7 cellular contexts compared by ENCODE assay signal in the genomic region with DNA sequence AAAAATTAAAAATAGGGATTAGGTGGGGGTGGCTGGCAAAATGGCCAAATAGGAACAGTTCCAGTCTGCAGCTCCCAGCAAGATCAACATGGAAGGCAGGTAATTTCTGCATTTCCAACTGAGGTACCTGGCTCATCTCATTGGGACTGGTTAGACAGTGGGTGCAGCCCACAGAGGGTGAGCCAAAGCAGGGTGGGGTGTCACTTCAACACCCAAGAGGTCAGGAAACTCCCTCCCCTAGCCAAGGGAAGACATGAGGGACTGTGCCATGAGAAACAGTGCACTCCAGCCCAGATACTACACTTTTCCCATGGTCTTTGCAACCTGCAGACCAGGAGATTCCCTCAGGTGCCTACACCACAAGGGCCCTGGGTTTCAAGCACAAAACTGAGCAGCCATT.
A peak's percentile ranks its signal among the peaks of the same experiment; 100 is the strongest.
DNase-seq lines count a peak whose midpoint lies in the region; ATAC-seq and TF ChIP-seq lines count a peak whose summit lies in the region.
"Not testable (repeated sequence)": the region's sequence is repeated elsewhere in the genome, so short reads cannot be mapped to it uniquely, and the experiment has no call there.

No MANE protein-coding gene starts in this region.

- CTCF ChIA-PET in CD4-positive, alpha-beta T cell (lab: Charles Lee), result interaction anchor here (1.1 kb wide), 1 partner anchor 109 kb away, joined by 3 read pairs; the partner anchor contains the start of gene CAB39
- CTCF ChIA-PET in activated CD8-positive, alpha-beta T cell treated with anti-CD3 and anti-CD28 coated beads for 36 hours (lab: Charles Lee), result interaction anchor here (0.6 to 1.2 kb wide), 4 partner anchors 13 to 615 kb away, joined by 3 to 4 read pairs (median 4); no protein-coding TSS in a partner anchor
- CTCF ChIA-PET in activated naive CD4-positive, alpha-beta T cell treated with anti-CD3 and anti-CD28 coated beads, Interleukin-2, amount 10 ng/mL, durations not matched to agents 7 days and 5 days (lab: Charles Lee), result interaction anchor here (0.8 to 1.1 kb wide), 3 partner anchors 8 to 221 kb away, joined by 3 read pairs; no protein-coding TSS in a partner anchor

- intact Hi-C loops in CD4-positive, alpha-beta T cell (cut with DNase I, micrococcal nuclease), result loop anchor here (5.0 kb wide), 2 partner anchors 59 to 391 kb away; no protein-coding TSS in a partner anchor
- intact Hi-C loops in activated CD8-positive, alpha-beta T cell treated with anti-CD3 and anti-CD28 coated beads for 36 hours (cut with micrococcal nuclease), result not testable (repeated sequence)

- H3K27me3 Mint-ChIP-seq in CD4-positive, alpha-beta T cell; T-helper 1 cell treated with Interleukin-12 subunit alpha and Interleukin-12 subunit beta and Interleukin-4 antibody, amounts not matched to agents 30 μg/mL and 1 μg/mL, for 36 hours (ENCODE audit: low read depth); activated CD8-positive, alpha-beta T cell treated with anti-CD3 and anti-CD28 coated beads for 36 hours; activated naive CD4-positive, alpha-beta T cell treated with anti-CD3 and anti-CD28 coated beads, Interleukin-2, amount 10 ng/mL, durations not matched to agents 7 days and 5 days: not testable (repeated sequence)

- not testable (repeated sequence) for H3K9me3 ChIP-seq in CD4-positive, alpha-beta T cell (ENCODE audit: control insufficient read depth, low read length); Loucy (ENCODE audit: insufficient read depth, low read depth, low read length); effector memory CD4-positive, alpha-beta T cell (ENCODE audit: control insufficient read depth, low read length); neutrophil

- peaks cover 85% of the 10 kb centered on the region for H3K4me1 Mint-ChIP-seq in CD4-positive, alpha-beta T cell (ENCODE audit: low read depth)
- peaks cover 54% of the 10 kb centered on the region for H3K4me1 Mint-ChIP-seq in T-helper 1 cell treated with Interleukin-12 subunit alpha and Interleukin-12 subunit beta and Interleukin-4 antibody, amounts not matched to agents 30 μg/mL and 1 μg/mL, for 36 hours (ENCODE audit: low read depth)
- peaks cover 40% of the 10 kb centered on the region for H3K4me1 Mint-ChIP-seq in activated CD8-positive, alpha-beta T cell treated with anti-CD3 and anti-CD28 coated beads for 36 hours (ENCODE audit: low read depth)
- H3K4me1 Mint-ChIP-seq in activated naive CD4-positive, alpha-beta T cell treated with anti-CD3 and anti-CD28 coated beads, Interleukin-2, amount 10 ng/mL, durations not matched to agents 7 days and 5 days, result peaks cover 72% of the 10 kb centered on the region

- H2AFZ ChIP-seq in Loucy (ENCODE audit: low read length), result not testable (repeated sequence)

- H3K27me3 ChIP-seq in CD4-positive, alpha-beta T cell (ENCODE audit: control insufficient read depth, insufficient read depth, low read length); Loucy (ENCODE audit: insufficient read depth, low read length, poor library complexity, severe bottlenecking); effector memory CD4-positive, alpha-beta T cell (replicated peaks; ENCODE audit: control insufficient read depth, insufficient read depth, low read length, poor library complexity, severe bottlenecking); neutrophil: not testable (repeated sequence)

- not testable (repeated sequence) for TF ChIP-seq CTCF in CD4-positive, alpha-beta T cell (IDR thresholded peaks at IDR 0.05); Loucy (conservative IDR thresholded peaks at IDR 0.05; ENCODE audit: low read length); activated CD8-positive, alpha-beta T cell treated with anti-CD3 and anti-CD28 coated beads for 36 hours (IDR thresholded peaks at IDR 0.05); neutrophil (IDR thresholded peaks at IDR 0.05)

- H3K4me2 ChIP-seq in Loucy (ENCODE audit: low read depth, low read length, poor library complexity, severe bottlenecking), result peak overlapping the region; percentile 67

- H3K9me3 Mint-ChIP-seq in CD4-positive, alpha-beta T cell, result peaks cover 16% of the 10 kb centered on the region
- peaks cover 49% of the 10 kb centered on the region for H3K9me3 Mint-ChIP-seq in T-helper 1 cell treated with Interleukin-12 subunit alpha and Interleukin-12 subunit beta and Interleukin-4 antibody, amounts not matched to agents 30 μg/mL and 1 μg/mL, for 36 hours
- peaks cover 41% of the 10 kb centered on the region for H3K9me3 Mint-ChIP-seq in activated CD8-positive, alpha-beta T cell treated with anti-CD3 and anti-CD28 coated beads for 36 hours
- H3K9me3 Mint-ChIP-seq in activated naive CD4-positive, alpha-beta T cell treated with anti-CD3 and anti-CD28 coated beads, Interleukin-2, amount 10 ng/mL, durations not matched to agents 7 days and 5 days, result peaks cover 55% of the 10 kb centered on the region

- peak overlapping the region; percentile 42 for H3K9ac ChIP-seq in Loucy (ENCODE audit: low read depth, low read length, poor library complexity, severe bottlenecking)

- not testable (repeated sequence) for ATAC-seq in CD4-positive, alpha-beta T cell (ENCODE audit: poor library complexity); activated CD8-positive, alpha-beta T cell treated with anti-CD3 and anti-CD28 coated beads for 36 hours

- not testable (repeated sequence) for H4K20me1 ChIP-seq in Loucy (ENCODE audit: insufficient read depth, low read length, poor library complexity, severe bottlenecking)

- H3K36me3 Mint-ChIP-seq in CD4-positive, alpha-beta T cell (ENCODE audit: low read depth), result peaks cover 60% of the 10 kb centered on the region
- peaks cover 52% of the 10 kb centered on the region for H3K36me3 Mint-ChIP-seq in T-helper 1 cell treated with Interleukin-12 subunit alpha and Interleukin-12 subunit beta and Interleukin-4 antibody, amounts not matched to agents 30 μg/mL and 1 μg/mL, for 36 hours (ENCODE audit: low read depth)
- H3K36me3 Mint-ChIP-seq in activated CD8-positive, alpha-beta T cell treated with anti-CD3 and anti-CD28 coated beads for 36 hours (ENCODE audit: low read depth), result peaks cover 14% of the 10 kb centered on the region
- H3K36me3 Mint-ChIP-seq in activated naive CD4-positive, alpha-beta T cell treated with anti-CD3 and anti-CD28 coated beads, Interleukin-2, amount 10 ng/mL, durations not matched to agents 7 days and 5 days, result peaks cover 63% of the 10 kb centered on the region

- not testable (repeated sequence) for H3K79me2 ChIP-seq in Loucy (ENCODE audit: insufficient read depth, low read length)

- H3K9me2 ChIP-seq in Loucy (replicated peaks; ENCODE audit: low read depth, low read length), result not testable (repeated sequence)

- H3K36me3 ChIP-seq in Loucy (ENCODE audit: insufficient read depth, low read length); effector memory CD4-positive, alpha-beta T cell (ENCODE audit: control insufficient read depth, insufficient read depth, low read length); neutrophil: not testable (repeated sequence)

- peak overlapping the region; percentile 65 for H3K27ac ChIP-seq in CD4-positive, alpha-beta T cell (ENCODE audit: low read depth, low read length)
- H3K27ac ChIP-seq in effector memory CD4-positive, alpha-beta T cell (ENCODE audit: insufficient read depth, low read length, poor library complexity, severe bottlenecking), result peak overlapping the region; percentile 84
- peak overlapping the region; percentile 76 for H3K27ac ChIP-seq in neutrophil

- H3K4me1 ChIP-seq in Loucy (ENCODE audit: insufficient read depth, low read length, poor library complexity, severe bottlenecking) (peaks cover 34% of the 10 kb centered on the region), neutrophil (ENCODE audit: control insufficient read depth in 1 of 2, insufficient read depth in 1 of 2, low read depth in 1 of 2, low read length in 1 of 2) (peaks cover 11 to 17% of the 10 kb centered on the region in 2 experiments)
- peaks cover 19% of the 10 kb centered on the region for H3K4me1 ChIP-seq in effector memory CD4-positive, alpha-beta T cell (ENCODE audit: control insufficient read depth, insufficient read depth, low read length, poor library complexity, severe bottlenecking)

- POLR2A ChIA-PET in CD4-positive, alpha-beta T cell (lab: Charles Lee), result interaction anchor here (0.6 to 2.0 kb wide), 25 partner anchors 12 to 681 kb away, joined by 3 to 10 read pairs (median 4); partner anchors contain the start of genes FBXO36, SP100, SP110 and SP140L
- POLR2A ChIA-PET in activated CD8-positive, alpha-beta T cell treated with anti-CD3 and anti-CD28 coated beads for 36 hours (lab: Charles Lee), result interaction anchor here (1.1 kb wide), 2 partner anchors 8 to 28 kb away, joined by 3 read pairs; no protein-coding TSS in a partner anchor

- peak overlapping the region; percentile 78 for H3K4me3 Mint-ChIP-seq in CD4-positive, alpha-beta T cell
- peak overlapping the region; percentile 52 for H3K4me3 Mint-ChIP-seq in T-helper 1 cell treated with Interleukin-12 subunit alpha and Interleukin-12 subunit beta and Interleukin-4 antibody, amounts not matched to agents 30 μg/mL and 1 μg/mL, for 36 hours
- H3K4me3 Mint-ChIP-seq in activated CD8-positive, alpha-beta T cell treated with anti-CD3 and anti-CD28 coated beads for 36 hours; activated naive CD4-positive, alpha-beta T cell treated with anti-CD3 and anti-CD28 coated beads, Interleukin-2, amount 10 ng/mL, durations not matched to agents 7 days and 5 days: not testable (repeated sequence)

- H3K27ac Mint-ChIP-seq in CD4-positive, alpha-beta T cell, result peak overlapping the region; percentile 98
- peak overlapping the region; percentile 92 for H3K27ac Mint-ChIP-seq in T-helper 1 cell treated with Interleukin-12 subunit alpha and Interleukin-12 subunit beta and Interleukin-4 antibody, amounts not matched to agents 30 μg/mL and 1 μg/mL, for 36 hours
- peak overlapping the region; percentile 92 for H3K27ac Mint-ChIP-seq in activated CD8-positive, alpha-beta T cell treated with anti-CD3 and anti-CD28 coated beads for 36 hours
- H3K27ac Mint-ChIP-seq in activated naive CD4-positive, alpha-beta T cell treated with anti-CD3 and anti-CD28 coated beads, Interleukin-2, amount 10 ng/mL, durations not matched to agents 7 days and 5 days, result peak overlapping the region; percentile 98

- H3K4me3 ChIP-seq in Loucy (ENCODE audit: low read length, poor library complexity, severe bottlenecking); neutrophil (ENCODE audit: low read depth in 1 of 2, low read length in 1 of 2): not testable (repeated sequence)
- peak overlapping the region; percentile 32 for H3K4me3 ChIP-seq in effector memory CD4-positive, alpha-beta T cell (ENCODE audit: insufficient read depth, low read depth, low read length, poor library complexity, severe bottlenecking)

- H3F3A ChIP-seq in Loucy (ENCODE audit: low read depth), result not testable (repeated sequence)

- DNase-seq in CD4-positive, alpha-beta T cell; activated CD8-positive, alpha-beta T cell treated with anti-CD3 and anti-CD28 coated beads for 36 hours; activated naive CD4-positive, alpha-beta T cell treated with anti-CD3 and anti-CD28 coated beads, Interleukin-2, amount 10 ng/mL, durations not matched to agents 7 days and 5 days; effector memory CD4-positive, alpha-beta T cell: not testable (repeated sequence)
